ENCODE assay signal across 9 cellular contexts in genomic region chr7:65216469-65216868, GRCh38.
DNase-seq lines count a peak whose midpoint lies in the region; ATAC-seq, FAIRE-seq and TF ChIP-seq lines count a peak whose summit lies in the region.
"Had no signal": no experiment of that assay in that cellular context is flagged by ENCODE, and none has a peak within 500 bp of the region (broad histone marks: within the 10 kb centered on the region; RNA-seq: fewer than 3 reads in every experiment).

No MANE protein-coding gene starts in this region.

- peak; percentile 97 for DNase-seq in DMS53 (lab: John Stamatoyannopoulos, UW)
- DNase-seq in NCI-H1417 treated with DMSO at 0.1 percent for 48 hours (lab: John Stamatoyannopoulos, UW): peak; percentile 71
- DNase-seq in UCSD-AML1 (lab: John Stamatoyannopoulos, UW; ENCODE audit: unreplicated experiment): peak; percentile 9
- peak; percentile 44 for DNase-seq in bronchial epithelial cell (ENCODE audit: low read depth)
- peak; percentile 63 to 69 for DNase-seq in memory B cell (ENCODE audit: low spot score in 2 of 2)
- no peak for DNase-seq in suprapubic skin (ENCODE audit: low spot score in 2 of 2)
- DNase-seq in posterior vena cava (ENCODE audit: low spot score): no peak

- H3K4me1 ChIP-seq in suprapubic skin: no peaks in the 10 kb centered on the region
- H3K4me1 ChIP-seq: SJSA1 had no signal

- no peaks in the 10 kb centered on the region for H3K36me3 Mint-ChIP-seq in memory B cell

- no peaks in the 10 kb centered on the region for H3K9me3 ChIP-seq in suprapubic skin
- H3K9me3 ChIP-seq: SJSA1 had no signal

- no peak overlapping the region for H3K4me3 ChIP-seq in bronchial epithelial cell (ENCODE audit: low read depth, low read length)
- no peak overlapping the region for H3K4me3 ChIP-seq in suprapubic skin
- H3K4me3 ChIP-seq: SJSA1 had no signal

- H3K27ac ChIP-seq in suprapubic skin: no peak overlapping the region
- H3K27ac ChIP-seq: SJSA1 had no signal

- no peaks in the 10 kb centered on the region for H3K36me3 ChIP-seq in bronchial epithelial cell (ENCODE audit: control insufficient read depth, insufficient read depth, low read length)
- no peaks in the 10 kb centered on the region for H3K36me3 ChIP-seq in suprapubic skin
- H3K36me3 ChIP-seq: SJSA1 had no signal

- no peak for TF ChIP-seq EP300 in suprapubic skin (IDR thresholded peaks at IDR 0.05)

- no peaks in the 10 kb centered on the region for H3K9me3 Mint-ChIP-seq in memory B cell

- no peak for TF ChIP-seq POLR2A in suprapubic skin (IDR thresholded peaks at IDR 0.05)

- WGBS in suprapubic skin: 8% methylated on average over 8 of the region's 8 CpGs

- intact Hi-C loops in posterior vena cava (cut with DNase I): no loop called here

- TF ChIP-seq CTCF in bronchial epithelial cell (IDR thresholded peaks at IDR 0.05; ENCODE audit: insufficient read depth, low read length, severe bottlenecking): peak; percentile 73
- peak; percentile 23 to 43 for TF ChIP-seq CTCF in suprapubic skin (IDR thresholded peaks at IDR 0.05)

- H3K4me1 Mint-ChIP-seq in memory B cell: peaks cover 5% of the 10 kb centered on the region

- no peaks in the 10 kb centered on the region for H3K27me3 ChIP-seq in bronchial epithelial cell (ENCODE audit: control insufficient read depth, insufficient read depth, low read length)
- H3K27me3 ChIP-seq in suprapubic skin: no peaks in the 10 kb centered on the region
- H3K27me3 ChIP-seq: SJSA1 had no signal

- FAIRE-seq in bronchial epithelial cell (lab: Jason Lieb, UNC): no peak

- H3K27me3 Mint-ChIP-seq in memory B cell: no peaks in the 10 kb centered on the region

- ATAC-seq in GM21825 (IDR thresholded peaks at IDR 0.05; ENCODE audit: unreplicated experiment): peak; percentile 75
- peak; percentile 91 for ATAC-seq in memory B cell (ENCODE audit: low read depth)

- H3K4me3 Mint-ChIP-seq in memory B cell: peak overlapping the region; percentile 3

- H3K27ac Mint-ChIP-seq in memory B cell: no peak overlapping the region

Comparison
In these comparisons a context has a peak if more than half of its experiments do, and no peak if none do; other contexts are left out.
1. DNase-seq: peak in DMS53 (single experiment), NCI-H1417 treated with DMSO at 0.1 percent for 48 hours (single experiment), UCSD-AML1 (single experiment), bronchial epithelial cell (single experiment) and memory B cell (2 of 2); none in suprapubic skin (0 of 2) and posterior vena cava (single experiment).